ENCODE assay signal across 8 cellular contexts in genomic region chr7:156612930-156613329, GRCh38.
DNase-seq lines count a peak whose midpoint lies in the region; ATAC-seq lines count a peak whose summit lies in the region.

No MANE protein-coding gene starts in this region.

- DNase-seq in T-helper 2 cell (peak; percentile 34 to 98 (median 58)), GM19238 (ENCODE audit: insufficient read length, low spot score) (no peak), LoVo (ENCODE audit: low spot score) (no peak), DMS53 (lab: John Stamatoyannopoulos, UW) (no peak), NCI-H1105 (lab: John Stamatoyannopoulos, UW) (no peak)
- peak; percentile 75 for DNase-seq in activated naive CD4-positive, alpha-beta T cell treated with Interleukin-2 at 50 U/mL for 16 hours
- peak; percentile 22 for DNase-seq in stimulated activated CD8-positive, alpha-beta memory T cell treated with anti-CD3 and anti-CD28 coated beads, Interleukin-15, amount 100 ng/mL, for 24 hours (ENCODE audit: low read depth)

- ATAC-seq in GM21526 (IDR thresholded peaks at IDR 0.05; ENCODE audit: low FRiP score, unreplicated experiment), result peak; percentile 59

Comparison
In these comparisons a context has a peak if more than half of its experiments do, and no peak if none do; other contexts are left out.
1. DNase-seq: peak in T-helper 2 cell (5 of 5), activated naive CD4-positive, alpha-beta T cell treated with Interleukin-2 at 50 U/mL for 16 hours (single experiment) and stimulated activated CD8-positive, alpha-beta memory T cell treated with anti-CD3 and anti-CD28 coated beads, Interleukin-15, amount 100 ng/mL, for 24 hours (single experiment); none in GM19238 (single experiment), LoVo (single experiment), DMS53 (single experiment) and NCI-H1105 (single experiment).